ENCODE assay signal across 10 cellular contexts in genomic region chr18:11728247-11728646, GRCh38.
DNase-seq lines count a peak whose midpoint lies in the region; ATAC-seq and TF ChIP-seq lines count a peak whose summit lies in the region.
"Had no signal": no experiment of that assay in that cellular context is flagged by ENCODE, and none has a peak within 500 bp of the region (broad histone marks: within the 10 kb centered on the region; RNA-seq: fewer than 3 reads in every experiment).

No MANE protein-coding gene starts in this region.

- peak; percentile 58 for TF ChIP-seq CTCF in VCaP (conservative IDR thresholded peaks at IDR 0.05)

- DNase-seq in DMS53 (lab: John Stamatoyannopoulos, UW) (peak; percentile 53), DMS53 treated with DMSO at 0.1 percent for 48 hours (lab: John Stamatoyannopoulos, UW; ENCODE audit: unreplicated experiment) (no peak), HuH-7 (ENCODE audit: low spot score) (peak; percentile 66), left kidney (ENCODE audit: low read depth, low spot score) (peak; percentile 75), NCI-H1436 treated with DMSO at 0.1 percent for 48 hours (lab: John Stamatoyannopoulos, UW) (no peak)
- DNase-seq: 8988T, amygdala had no signal

- H3K27ac ChIP-seq in VCaP = no peak overlapping the region

- no peak for ATAC-seq in HG02678 (IDR thresholded peaks at IDR 0.05; ENCODE audit: unreplicated experiment)
- no peak for ATAC-seq in GM19397 (IDR thresholded peaks at IDR 0.05; ENCODE audit: unreplicated experiment)

Comparison
In these comparisons a context has a peak if more than half of its experiments do, and no peak if none do; other contexts are left out.
1. DNase-seq: peak in DMS53 (single experiment), HuH-7 (single experiment) and left kidney (single experiment); none in DMS53 treated with DMSO at 0.1 percent for 48 hours (single experiment) and NCI-H1436 treated with DMSO at 0.1 percent for 48 hours (single experiment).